In genomic region chr2:100781009-100781325, GRCh38 we compare ENCODE assay signal across 21 cellular contexts. TPM values are rescaled to one million over a fixed set of nuclear protein-coding genes. Genes with fewer than 3 reads are reported as not detected.
A peak's percentile ranks its signal among the peaks of the same experiment; 100 is the strongest.
DNase-seq lines count a peak whose midpoint lies in the region; ATAC-seq and TF ChIP-seq lines count a peak whose summit lies in the region.
"Had no signal": no experiment of that assay in that cellular context is flagged by ENCODE, and none has a peak within 500 bp of the region (broad histone marks: within the 10 kb centered on the region; RNA-seq: fewer than 3 reads in every experiment).

No MANE protein-coding gene starts in this region.

- H3K4me3 ChIP-seq in left ventricle myocardium inferior: no peak overlapping the region
- H3K4me3 ChIP-seq in right cardiac atrium (ENCODE audit: low read length): no peak overlapping the region
- no peak overlapping the region for H3K4me3 ChIP-seq in Panc1 (ENCODE audit: low read depth in 2 of 2, low read length in 2 of 2)
- H3K4me3 ChIP-seq in colonic mucosa: no peak overlapping the region
- no peak overlapping the region for H3K4me3 ChIP-seq in CD4-positive, alpha-beta memory T cell (ENCODE audit: low read length in 2 of 2)
- H3K4me3 ChIP-seq in Karpas-422 (ENCODE audit: low read length): no peak overlapping the region
- H3K4me3 ChIP-seq: BLaER1, GM12878, K562, MG63 had no signal

- TF ChIP-seq CTCF in left ventricle myocardium inferior (IDR thresholded peaks at IDR 0.05; ENCODE audit: borderline replicate concordance): no peak
- TF ChIP-seq CTCF in Panc1 (IDR thresholded peaks at IDR 0.05): no peak
- no peak for TF ChIP-seq CTCF in colonic mucosa (IDR thresholded peaks at IDR 0.05)

- H3K4me1 ChIP-seq in left ventricle myocardium inferior: peaks cover 20% of the 10 kb centered on the region
- peaks cover 7% of the 10 kb centered on the region for H3K4me1 ChIP-seq in right cardiac atrium (ENCODE audit: control insufficient read depth, insufficient read depth, low read length)
- H3K4me1 ChIP-seq in Panc1 (ENCODE audit: control insufficient read depth, insufficient read depth, low read length): peaks cover 16% of the 10 kb centered on the region
- H3K4me1 ChIP-seq in colonic mucosa: peaks cover 10% of the 10 kb centered on the region
- H3K4me1 ChIP-seq in CD4-positive, alpha-beta memory T cell (ENCODE audit: insufficient read depth, low read length): no peaks in the 10 kb centered on the region
- H3K4me1 ChIP-seq in Karpas-422 (ENCODE audit: low read length): no peaks in the 10 kb centered on the region
- H3K4me1 ChIP-seq: BLaER1 had no signal

- no peak overlapping the region for H2AFZ ChIP-seq in Karpas-422 (ENCODE audit: low read length)

- POLR2A ChIA-PET in Panc1 (lab: Charles Lee): no interaction called here
- POLR2A ChIA-PET in CD4-positive, alpha-beta memory T cell (lab: Charles Lee; ENCODE audit: partially characterized antibody): no interaction called here

- peaks cover 0 to 8% of the 10 kb centered on the region in 2 donors for H3K27me3 Mint-ChIP-seq in CD4-positive, alpha-beta memory T cell

- no peaks in the 10 kb centered on the region for H3K27me3 ChIP-seq in left ventricle myocardium inferior (ENCODE audit: low read depth)
- no peaks in the 10 kb centered on the region for H3K27me3 ChIP-seq in right cardiac atrium (ENCODE audit: control insufficient read depth, insufficient read depth)
- H3K27me3 ChIP-seq in Panc1 (ENCODE audit: control insufficient read depth, insufficient read depth, low read length): no peaks in the 10 kb centered on the region
- H3K27me3 ChIP-seq in colonic mucosa: no peaks in the 10 kb centered on the region
- H3K27me3 ChIP-seq in CD4-positive, alpha-beta memory T cell (ENCODE audit: insufficient read depth, low read length): no peaks in the 10 kb centered on the region
- peaks cover 3% of the 10 kb centered on the region; the same call in 1 of the 2 replicates for H3K27me3 ChIP-seq in Karpas-422 (ENCODE audit: low read length)
- H3K27me3 ChIP-seq: BLaER1, MG63 had no signal

- H3K9me3 ChIP-seq in left ventricle myocardium inferior (replicated peaks) (no peaks in the 10 kb centered on the region), right cardiac atrium (ENCODE audit: control insufficient read depth, low read length) (no peaks in the 10 kb centered on the region), Panc1 (ENCODE audit: control insufficient read depth, insufficient read depth, low read depth, low read length) (no peaks in the 10 kb centered on the region), colonic mucosa (no peaks in the 10 kb centered on the region), Karpas-422 (ENCODE audit: low read length) (no peaks in the 10 kb centered on the region)
- H3K9me3 ChIP-seq in CD4-positive, alpha-beta memory T cell (ENCODE audit: control insufficient read depth in 1 of 2, low read length in 2 of 2): no peaks in the 10 kb centered on the region
- H3K9me3 ChIP-seq: BLaER1, MG63 had no signal

- CTCF ChIA-PET in Panc1 (lab: Charles Lee): interaction anchor here (0.6 kb wide), 2 partner anchors 112 to 204 kb away, joined by 3 read pairs; no protein-coding TSS in a partner anchor
- CTCF ChIA-PET in CD4-positive, alpha-beta memory T cell (lab: Charles Lee; ENCODE audit: partially characterized antibody): no interaction called here

- no peaks in the 10 kb centered on the region for H3K79me2 ChIP-seq in Karpas-422 (ENCODE audit: low read length)

- no peak overlapping the region for H3K4me3 Mint-ChIP-seq in CD4-positive, alpha-beta memory T cell

- no peak overlapping the region for H3K4me2 ChIP-seq in Karpas-422 (ENCODE audit: low read depth, low read length, poor library complexity, severe bottlenecking)

- H3K27ac Mint-ChIP-seq in CD4-positive, alpha-beta memory T cell: no peak overlapping the region
- H3K27ac Mint-ChIP-seq: CD4-positive, CD25-positive, alpha-beta regulatory T cell had no signal

- DNase-seq in left ventricle myocardium inferior (no peak), right cardiac atrium (no peak), Panc1 (ENCODE audit: low read depth, low spot score) (no peak), colonic mucosa (no peak), putamen (ENCODE audit: low spot score) (peak; percentile 60), Karpas-422 (no peak)
- no peak for DNase-seq in CD4-positive, alpha-beta memory T cell
- DNase-seq: CD4-positive, CD25-positive, alpha-beta regulatory T cell; COR-L47; DMS 273 treated with DMSO at 0.1 percent for 48 hours; DMS79; EL; GDM1; MG63; NCI-H1694; NCI-H2029 treated with DMSO at 0.1 percent for 48 hours; NCI-H69 had no signal

- no peaks in the 10 kb centered on the region for H3K4me1 Mint-ChIP-seq in CD4-positive, alpha-beta memory T cell
- H3K4me1 Mint-ChIP-seq: CD4-positive, CD25-positive, alpha-beta regulatory T cell had no signal

- WGBS in right cardiac atrium: 89% methylated on average over 1 of the region's 1 CpG

- peaks cover 0 to 1% (median 0%) of the 10 kb centered on the region in 8 donors for H3K9me3 Mint-ChIP-seq in CD4-positive, alpha-beta memory T cell

- no peaks in the 10 kb centered on the region for H4K20me1 ChIP-seq in Karpas-422 (ENCODE audit: insufficient read depth, low read depth, low read length)
- H4K20me1 ChIP-seq: BLaER1 had no signal

- H3K9ac ChIP-seq in colonic mucosa (ENCODE audit: low read depth in 2 of 2, low read length in 2 of 2) (no peak overlapping the region), Karpas-422 (ENCODE audit: low read length) (no peak overlapping the region)
- H3K9ac ChIP-seq: BLaER1 had no signal

- H3K36me3 ChIP-seq in left ventricle myocardium inferior: no peaks in the 10 kb centered on the region
- H3K36me3 ChIP-seq in Panc1 (ENCODE audit: control insufficient read depth, insufficient read depth, low read length): no peaks in the 10 kb centered on the region
- H3K36me3 ChIP-seq in colonic mucosa: no peaks in the 10 kb centered on the region
- H3K36me3 ChIP-seq in CD4-positive, alpha-beta memory T cell (ENCODE audit: insufficient read depth, low read length): no peaks in the 10 kb centered on the region
- no peaks in the 10 kb centered on the region for H3K36me3 ChIP-seq in Karpas-422 (ENCODE audit: insufficient read depth, low read length)
- H3K36me3 ChIP-seq: BLaER1, MG63 had no signal

- in situ Hi-C loops in Panc1 (cut with HindIII; ENCODE audit: low pct_unique_long_range_greater_than_20kb, low sequenced_read_pairs): no loop called here

- H3K36me3 Mint-ChIP-seq in CD4-positive, alpha-beta memory T cell: no peaks in the 10 kb centered on the region
- H3K36me3 Mint-ChIP-seq: CD4-positive, CD25-positive, alpha-beta regulatory T cell had no signal

- ATAC-seq in right cardiac atrium: no peak
- no peak for ATAC-seq in Panc1
- no peak for ATAC-seq in HG03108 (IDR thresholded peaks at IDR 0.05; ENCODE audit: unreplicated experiment)
- ATAC-seq: GM12878, K562 had no signal

- H3K27ac ChIP-seq in left ventricle myocardium inferior (replicated peaks) (peak overlapping the region; percentile 3), right cardiac atrium (ENCODE audit: low read length) (no peak overlapping the region), Panc1 (ENCODE audit: low read length) (peak overlapping the region; percentile 67), colonic mucosa (peak overlapping the region; percentile 52), Karpas-422 (ENCODE audit: low read length) (no peak overlapping the region)
- no peak overlapping the region for H3K27ac ChIP-seq in CD4-positive, alpha-beta memory T cell (ENCODE audit: low read depth, low read length)
- H3K27ac ChIP-seq: BLaER1 had no signal

- no TSS peak for BruUV-seq in Panc1 (replicated peaks; lab: Mats Ljungman, UMichigan)

- intact Hi-C loops in left ventricle myocardium inferior (cut with micrococcal nuclease): no loop called here
- intact Hi-C loops in right cardiac atrium (cut with DNase I): no loop called here
- intact Hi-C loops in Panc1 (cut with micrococcal nuclease; ENCODE audit: unreplicated experiment): no loop called here
- intact Hi-C loops in colonic mucosa (cut with DNase I): no loop called here
- intact Hi-C loops in CD4-positive, alpha-beta memory T cell (cut with micrococcal nuclease): no loop called here

- H3K9me2 ChIP-seq in Karpas-422 (replicated peaks; ENCODE audit: insufficient read depth, low read length): no peaks in the 10 kb centered on the region

RNA-seq across cellular contexts. Expression of gene NPAS2, which starts 39.0 kb away (rescaled TPM):
- total RNA-seq in left ventricle myocardium inferior (51.0 TPM), right cardiac atrium (10 to 100 TPM; 39.1 to 53.4 (median 43.3) TPM), Panc1 (2021; ENCODE audit: unreplicated experiment) (72.8 TPM), colonic mucosa (10 to 100 TPM; 33.9 to 38.3 TPM)
- polyA plus RNA-seq in right cardiac atrium: 36.8 TPM
- polyA plus RNA-seq in Panc1 (2012; ENCODE audit: insufficient read length): 140 TPM
- total RNA-seq in CD4-positive, alpha-beta memory T cell: 1 to 10 TPM; 2.1 to 2.6 TPM
- under 1 TPM in 1 of 2 donors, not detected in 1; 0.79 TPM for polyA plus RNA-seq in CD4-positive, alpha-beta memory T cell
- total RNA-seq in Karpas-422 (2014; rRNA removed; shearing (Covaris generic); ENCODE audit: low replicate concordance): 0.07 TPM in 1 of 2 replicates, not detected in the other
- polyA plus RNA-seq: GM12878 had no signal

Comparison
In these comparisons a context has a peak if more than half of its experiments do, and no peak if none do; other contexts are left out.
1. H3K27ac ChIP-seq: peak in left ventricle myocardium inferior (single experiment), Panc1 (single experiment) and colonic mucosa (single experiment); none in right cardiac atrium (single experiment), CD4-positive, alpha-beta memory T cell (single experiment) and Karpas-422 (single experiment).
2. RNA of gene NPAS2, which starts 39.0 kb away (total RNA-seq): 72.8 TPM in Panc1 (single experiment), 51.0 TPM in left ventricle myocardium inferior (single experiment), 39.1 to 53.4 TPM in right cardiac atrium and 33.9 to 38.3 TPM in colonic mucosa; 2.1 to 2.6 TPM in CD4-positive, alpha-beta memory T cell and 0.07 TPM in Karpas-422; every median in the first group is over 4 times any median in the second.